11 cellular contexts compared by ENCODE assay signal in genomic region chr1:23727362-23727811, GRCh38. TPM values are rescaled to one million over a fixed set of nuclear protein-coding genes. Genes with fewer than 3 reads are reported as not detected.
DNase-seq lines count a peak whose midpoint lies in the region; FAIRE-seq and TF ChIP-seq lines count a peak whose summit lies in the region.
"Had no signal": no experiment of that assay in that cellular context is flagged by ENCODE, and none has a peak within 500 bp of the region (broad histone marks: within the 10 kb centered on the region; RNA-seq: fewer than 3 reads in every experiment).

No MANE protein-coding gene starts in this region.

- no peak overlapping the region for H3K4me2 ChIP-seq in MM.1S (ENCODE audit: low read depth, low read length)

- H3K4me1 ChIP-seq in Peyer's patch (peaks cover 0 to 28% (median 7%) of the 10 kb centered on the region in 4 donors), transverse colon (peaks cover 7 to 26% (median 21%) of the 10 kb centered on the region in 4 donors), MM.1S (ENCODE audit: low read length) (no peaks in the 10 kb centered on the region)

- H3K27ac ChIP-seq in Peyer's patch (peak overlapping the region; percentile 26 to 78 (median 58)), transverse colon (peak overlapping the region; percentile 23 to 65 (median 52)), MM.1S (ENCODE audit: low read length) (no peak overlapping the region)

- TF ChIP-seq POLR2A in Peyer's patch (IDR thresholded peaks at IDR 0.05) = no peak
- no peak for TF ChIP-seq POLR2A in transverse colon (IDR thresholded peaks at IDR 0.05)

- no peaks in the 10 kb centered on the region for H3K9me2 ChIP-seq in MM.1S (replicated peaks; ENCODE audit: insufficient read depth, low read length)

- in situ Hi-C loops in transverse colon (cut with MboI; ENCODE audit: low pct_ligation_motif_present in 1 of 4, low pct_unique_long_range_greater_than_20kb in 1 of 4, low sequenced_read_pairs in 3 of 4) = no loop called here
- in situ Hi-C loops in ACHN (cut with HindIII; ENCODE audit: low pct_ligation_motif_present, low pct_unique_long_range_greater_than_20kb, low sequenced_read_pairs) = no loop called here

- 13 to 29% methylated on average over 4 to 9 of the region's 9 CpGs for WGBS in transverse colon (ENCODE audit: low coverage in 1 of 2), 2 donors

- no peaks in the 10 kb centered on the region for H3K9me3 ChIP-seq in Peyer's patch
- H3K9me3 ChIP-seq in transverse colon = no peaks in the 10 kb centered on the region
- H3K9me3 ChIP-seq in MM.1S (replicated peaks; ENCODE audit: insufficient read depth, low read length) = no peaks in the 10 kb centered on the region

- no peak for TF ChIP-seq CTCF in Peyer's patch (IDR thresholded peaks at IDR 0.05)
- TF ChIP-seq CTCF in transverse colon (IDR thresholded peaks at IDR 0.05) = no peak
- no peak for TF ChIP-seq CTCF in MM.1S (IDR thresholded peaks at IDR 0.05; ENCODE audit: low read length)

- no peak for TF ChIP-seq EP300 in transverse colon (IDR thresholded peaks at IDR 0.05; ENCODE audit: low read depth)

- H3K4me3 ChIP-seq in Peyer's patch = no peak overlapping the region
- no peak overlapping the region for H3K4me3 ChIP-seq in transverse colon
- no peak overlapping the region for H3K4me3 ChIP-seq in MM.1S (ENCODE audit: low read length)
- H3K4me3 ChIP-seq: skin epidermis had no signal

- peak; percentile 88 for FAIRE-seq in islet of Langerhans (lab: Jason Lieb, UNC)
- FAIRE-seq: endothelial cell of umbilical vein had no signal

- intact Hi-C loops in transverse colon (cut with DNase I; ENCODE audit: low total_unique reads) = no loop called here

- no peaks in the 10 kb centered on the region for H3F3A ChIP-seq in MM.1S (ENCODE audit: insufficient read depth, low read length)

- DNase-seq in NCI-H2196 (lab: John Stamatoyannopoulos, UW; ENCODE audit: unreplicated experiment) (peak; percentile 37), NCI-H2196 treated with DMSO at 0.1 percent for 48 hours (lab: John Stamatoyannopoulos, UW; ENCODE audit: unreplicated experiment) (no peak), Peyer's patch (peak in 2 of 3 donors; percentile 75 to 86), transverse colon (peak; percentile 63), COR-L47 (lab: John Stamatoyannopoulos, UW) (no peak), ACHN (no peak), MM.1S (no peak)
- DNase-seq: NCI-H1694 had no signal

- no peaks in the 10 kb centered on the region for H3K79me2 ChIP-seq in MM.1S (ENCODE audit: low read length)

- H3K27me3 ChIP-seq in Peyer's patch (no peaks in the 10 kb centered on the region), transverse colon (no peaks in the 10 kb centered on the region), MM.1S (replicated peaks; ENCODE audit: insufficient read depth, low read length) (no peaks in the 10 kb centered on the region)

- no peaks in the 10 kb centered on the region for H4K20me1 ChIP-seq in MM.1S (ENCODE audit: insufficient read depth, low read length)

- H2AFZ ChIP-seq in MM.1S (ENCODE audit: low read length) = no peak overlapping the region

- no peaks in the 10 kb centered on the region for H3K36me3 ChIP-seq in Peyer's patch
- H3K36me3 ChIP-seq in transverse colon = no peaks in the 10 kb centered on the region
- no peaks in the 10 kb centered on the region for H3K36me3 ChIP-seq in MM.1S (replicated peaks; ENCODE audit: insufficient read depth, low read length)

- no peak overlapping the region for H3K9ac ChIP-seq in MM.1S (ENCODE audit: low read length)

RNA-seq across cellular contexts. Expression of gene ELOA, which starts 15.9 kb away (rescaled TPM):
- 10 to 100 TPM; 26.3 to 43.7 (median 31.2) TPM for total RNA-seq in Peyer's patch
- total RNA-seq in transverse colon = 10 to 100 TPM in 3 of 4 donors, 1 to 10 TPM in 1; 9.6 to 39.3 (median 33.2) TPM

RNA-seq across cellular contexts. Expression of gene RPL11, which starts 35.8 kb away (rescaled TPM):
- total RNA-seq in Peyer's patch (100 to 1,000 TPM; 339 to 882 (median 437) TPM), transverse colon (100 to 1,000 TPM; 382 to 822 (median 494) TPM)

RNA-seq across cellular contexts. Expression of gene PITHD1, which starts 50.8 kb away (rescaled TPM):
- total RNA-seq in Peyer's patch (10 to 100 TPM; 19.4 to 47.0 (median 30.1) TPM), transverse colon (10 to 100 TPM; 36.7 to 40.6 (median 38.9) TPM)

Comparison
In these comparisons a context has a peak if more than half of its experiments do, and no peak if none do; other contexts are left out.
1. DNase-seq: peak in NCI-H2196 (single experiment), Peyer's patch (2 of 3) and transverse colon (single experiment); none in NCI-H2196 treated with DMSO at 0.1 percent for 48 hours (single experiment), COR-L47 (single experiment), ACHN (single experiment) and MM.1S (single experiment).